Comparison of ENCODE assay signal across 14 cellular contexts in genomic region chr1:180250499-180250770, GRCh38. TPM values are rescaled to one million over a fixed set of nuclear protein-coding genes. Genes with fewer than 3 reads are reported as not detected.
A peak's percentile ranks its signal among the peaks of the same experiment; 100 is the strongest.
DNase-seq lines count a peak whose midpoint lies in the region; ATAC-seq and TF ChIP-seq lines count a peak whose summit lies in the region.
"Had no signal": no experiment of that assay in that cellular context is flagged by ENCODE, and none has a peak within 500 bp of the region (broad histone marks: within the 10 kb centered on the region; RNA-seq: fewer than 3 reads in every experiment).

No MANE protein-coding gene starts in this region.

- TF ChIP-seq CTCF in IMR-90 (conservative IDR thresholded peaks at IDR 0.05; ENCODE audit: low read depth, low read length), result no peak
- no peak for TF ChIP-seq CTCF in spleen (IDR thresholded peaks at IDR 0.05 in 8 of 11, conservative IDR thresholded peaks at IDR 0.05 in 3 of 11)

- no peak overlapping the region for H4K5ac ChIP-seq in IMR-90 (ENCODE audit: low read depth, low read length)

- H2BK5ac ChIP-seq in IMR-90 (ENCODE audit: low read depth, low read length, poor library complexity, severe bottlenecking), result no peak overlapping the region

- H2BK15ac ChIP-seq in IMR-90 (ENCODE audit: low read depth, low read length), result no peak overlapping the region

- intact Hi-C loops in IMR-90 (cut with micrococcal nuclease), result no loop called here
- intact Hi-C loops in spleen (cut with DNase I; ENCODE audit: low total_unique reads), result loop anchor here (10.0 kb wide), 2 partner anchors 164 to 224 kb away; no protein-coding TSS in a partner anchor

- no peak overlapping the region for H2AK5ac ChIP-seq in IMR-90 (ENCODE audit: low read depth, low read length)

- H3K9me3 ChIP-seq in IMR-90 (ENCODE audit: control insufficient read depth, insufficient read depth, low read length), result no peaks in the 10 kb centered on the region
- no peaks in the 10 kb centered on the region for H3K9me3 ChIP-seq in spleen
- H3K9me3 ChIP-seq: Caco-2 had no signal

- dilution Hi-C loops in IMR-90 (cut with HindIII; ENCODE audit: low sequenced_read_pairs, unreplicated experiment), result no loop called here

- H3K9me1 ChIP-seq in IMR-90 (ENCODE audit: insufficient read depth, low read length), result peaks cover 4% of the 10 kb centered on the region; the same call in 1 of the 2 replicates

- DNase-seq in H7 (peak; percentile 24), IMR-90 (no peak), spleen (peak; percentile 65)
- DNase-seq in central memory CD8-positive, alpha-beta T cell (ENCODE audit: low spot score in 2 of 2), result no peak
- no peak for DNase-seq in stimulated activated CD4-positive, alpha-beta T cell treated with anti-CD3 and anti-CD28 coated beads, Interleukin-2, amount 100 ng/mL, for 48 hours
- DNase-seq: AML-193; Caco-2; CD4-positive, alpha-beta T cell; H9 had no signal

- no peak overlapping the region for H4K8ac ChIP-seq in IMR-90 (ENCODE audit: low read depth in 2 of 2, low read length in 2 of 2)

- CTCF ChIA-PET in IMR-90 (lab: Yijun Ruan, JAX), result no interaction called here

- H2AFZ ChIP-seq in IMR-90 (replicated peaks; ENCODE audit: low read length, poor library complexity), result no peak overlapping the region
- H2AFZ ChIP-seq: GM23338 had no signal

- H3K27ac Mint-ChIP-seq in central memory CD8-positive, alpha-beta T cell (ENCODE audit: low read depth), result no peak overlapping the region
- H3K27ac Mint-ChIP-seq in activated T-helper 17 cell treated with anti-CD3 and anti-CD28 coated beads, Interleukin-2, amount 50 U/mL, for 72 hours, result no peak overlapping the region
- H3K27ac Mint-ChIP-seq: CD4-positive, alpha-beta T cell; GM23338 had no signal

- H3K27me3 ChIP-seq in H7 (ENCODE audit: control insufficient read depth, insufficient read depth, low read length) (no peaks in the 10 kb centered on the region), IMR-90 (ENCODE audit: control insufficient read depth, insufficient read depth, low read length) (peaks cover 7% of the 10 kb centered on the region; the same call in 1 of the 2 replicates), spleen (replicated peaks in 1 of 7) (peaks cover 0 to 43% (median 3%) of the 10 kb centered on the region in 7 donors)

- no peak overlapping the region for H3K4me3 ChIP-seq in H7 (ENCODE audit: insufficient read depth, low read depth, low read length)
- no peak overlapping the region for H3K4me3 ChIP-seq in IMR-90 (ENCODE audit: insufficient read depth, low read depth, low read length)
- H3K4me3 ChIP-seq in spleen, result no peak overlapping the region
- H3K4me3 ChIP-seq: GM23338 had no signal

- no peak overlapping the region for H4K91ac ChIP-seq in IMR-90 (ENCODE audit: insufficient read depth, low read depth, low read length)

- no peak overlapping the region for H3K4ac ChIP-seq in IMR-90 (ENCODE audit: low read depth, low read length)

- H3K9me3 Mint-ChIP-seq in central memory CD8-positive, alpha-beta T cell, result no peaks in the 10 kb centered on the region
- no peaks in the 10 kb centered on the region for H3K9me3 Mint-ChIP-seq in activated T-helper 17 cell treated with anti-CD3 and anti-CD28 coated beads, Interleukin-2, amount 50 U/mL, for 72 hours
- H3K9me3 Mint-ChIP-seq: CD4-positive, alpha-beta T cell; GM23338; H9 had no signal

- no peak overlapping the region for H3K4me2 ChIP-seq in IMR-90 (ENCODE audit: low read depth, low read length)

- no peak for TF ChIP-seq RAD21 in IMR-90 (IDR thresholded peaks at IDR 0.05; ENCODE audit: low read length)

- no peak overlapping the region for H3K56ac ChIP-seq in IMR-90 (ENCODE audit: extremely low read depth, insufficient read depth, low read length)

- no peak overlapping the region for H3K23ac ChIP-seq in IMR-90 (ENCODE audit: low read depth, low read length)

- H3K18ac ChIP-seq in IMR-90 (ENCODE audit: low read depth, low read length), result no peak overlapping the region

- no peak overlapping the region for H2BK20ac ChIP-seq in IMR-90 (ENCODE audit: low read depth, low read length)

- H3K36me3 Mint-ChIP-seq in central memory CD8-positive, alpha-beta T cell (ENCODE audit: insufficient read depth), result peaks cover 2% of the 10 kb centered on the region
- no peaks in the 10 kb centered on the region for H3K36me3 Mint-ChIP-seq in activated T-helper 17 cell treated with anti-CD3 and anti-CD28 coated beads, Interleukin-2, amount 50 U/mL, for 72 hours (ENCODE audit: low read depth)

- no peak for TF ChIP-seq POLR2A in IMR-90 (IDR thresholded peaks at IDR 0.05; ENCODE audit: low read depth, low read length)
- TF ChIP-seq POLR2A in spleen (IDR thresholded peaks at IDR 0.05), result no peak

- POLR2A ChIA-PET in IMR-90 (lab: Charles Lee; ENCODE audit: unreplicated experiment), result no interaction called here

- peak overlapping the region; percentile 52 for H3K4me3 Mint-ChIP-seq in central memory CD8-positive, alpha-beta T cell
- no peak overlapping the region for H3K4me3 Mint-ChIP-seq in activated T-helper 17 cell treated with anti-CD3 and anti-CD28 coated beads, Interleukin-2, amount 50 U/mL, for 72 hours
- H3K4me3 Mint-ChIP-seq: CD4-positive, alpha-beta T cell; GM23338; H9 had no signal

- BruUV-seq in IMR-90 (replicated peaks; lab: Mats Ljungman, UMichigan), result no TSS peak

- H3K79me1 ChIP-seq in IMR-90 (ENCODE audit: low read depth in 1 of 2, low read length in 2 of 2), result no peaks in the 10 kb centered on the region

- H3K9ac ChIP-seq in IMR-90 (ENCODE audit: low read depth, low read length), result no peak overlapping the region

- no peak for ATAC-seq in IMR-90 (ENCODE audit: low read depth)
- ATAC-seq in central memory CD8-positive, alpha-beta T cell (replicated peaks; ENCODE audit: extremely low read depth, poor library complexity, severe bottlenecking), result no peak
- no peak for ATAC-seq in GM18502 (IDR thresholded peaks at IDR 0.05; ENCODE audit: poor library complexity, unreplicated experiment)
- ATAC-seq in activated T-helper 17 cell treated with anti-CD3 and anti-CD28 coated beads, Interleukin-2, amount 50 U/mL, for 72 hours (replicated peaks), result no peak
- ATAC-seq: GM23338, HepG2 had no signal

- peaks cover 52% of the 10 kb centered on the region for H3K27me3 Mint-ChIP-seq in central memory CD8-positive, alpha-beta T cell
- H3K27me3 Mint-ChIP-seq in activated T-helper 17 cell treated with anti-CD3 and anti-CD28 coated beads, Interleukin-2, amount 50 U/mL, for 72 hours, result peaks cover 35% of the 10 kb centered on the region

- peak overlapping the region; percentile 18 for H2AK9ac ChIP-seq in IMR-90 (replicated peaks; ENCODE audit: low read depth, low read length, poor library complexity)

- H2BK120ac ChIP-seq in IMR-90 (ENCODE audit: low read depth, low read length), result no peak overlapping the region

- no peaks in the 10 kb centered on the region for H4K20me1 ChIP-seq in IMR-90 (ENCODE audit: insufficient read depth, low read length)

- H3K4me1 ChIP-seq in IMR-90 (ENCODE audit: control insufficient read depth, insufficient read depth, low read length), result peaks cover 4% of the 10 kb centered on the region; the same call in 1 of the 2 replicates
- peaks cover 0 to 17% (median 7%) of the 10 kb centered on the region in 6 donors for H3K4me1 ChIP-seq in spleen
- H3K4me1 ChIP-seq: Caco-2 had no signal

- H3K36me3 ChIP-seq in H7 (replicated peaks; ENCODE audit: control insufficient read depth, insufficient read depth, low read length) (no peaks in the 10 kb centered on the region), IMR-90 (ENCODE audit: control insufficient read depth, insufficient read depth, low read length) (no peaks in the 10 kb centered on the region), spleen (no peaks in the 10 kb centered on the region)

- H3K27ac ChIP-seq in IMR-90 (ENCODE audit: insufficient read depth, low read length) (no peak overlapping the region), spleen (no peak overlapping the region)
- H3K27ac ChIP-seq: C4-2B had no signal

- in situ Hi-C loops in IMR-90 (cut with MboI; ENCODE audit: low sequenced_read_pairs), result loop anchor here (5.0 to 25.0 kb wide), 3 partner anchors 167 to 912 kb away; no protein-coding TSS in a partner anchor

- peaks cover 10% of the 10 kb centered on the region for H3K4me1 Mint-ChIP-seq in central memory CD8-positive, alpha-beta T cell
- peaks cover 4% of the 10 kb centered on the region for H3K4me1 Mint-ChIP-seq in activated T-helper 17 cell treated with anti-CD3 and anti-CD28 coated beads, Interleukin-2, amount 50 U/mL, for 72 hours

- 73% methylated on average over 3 of the region's 7 CpGs; no CpG with 5 or more reads in 1 of the 2 experiments for WGBS in IMR-90 (ENCODE audit: extremely low coverage in 2 of 2, insufficient read length in 1 of 2), 2 experiments
- WGBS in spleen, 5 donors, result 64 to 95% (median 85%) methylated on average over 6 to 7 of the region's 7 CpGs

- no peak overlapping the region for H3K14ac ChIP-seq in IMR-90 (replicated peaks; ENCODE audit: low read depth, low read length)

TF ChIP-seq in IMR-90, 13 proteins besides CTCF, POLR2A, EP300 and RAD21 (continues in another document):
- TF ChIP-seq RCOR1 (IDR thresholded peaks at IDR 0.05; ENCODE audit: insufficient replicate concordance, low read length) (no peak), SMC3 (IDR thresholded peaks at IDR 0.05; ENCODE audit: low read depth, low read length) (no peak), USF2 (IDR thresholded peaks at IDR 0.05; ENCODE audit: low read depth, low read length) (no peak), MAZ (IDR thresholded peaks at IDR 0.05; ENCODE audit: borderline replicate concordance, low read depth, low read length) (no peak), MXI1 (IDR thresholded peaks at IDR 0.05; ENCODE audit: borderline replicate concordance, low read depth, low read length) (no peak), MAFK (IDR thresholded peaks at IDR 0.05; ENCODE audit: low read depth, low read length) (no peak), FOS (IDR thresholded peaks at IDR 0.05; ENCODE audit: low read depth, low read length) (no peak), CHD1 (IDR thresholded peaks at IDR 0.05; ENCODE audit: low read depth, low read length) (no peak), NFE2L2 (IDR thresholded peaks at IDR 0.05; ENCODE audit: low read depth, low read length) (no peak)

RNA-seq across cellular contexts. Expression of gene LHX4, which starts 20.4 kb away (rescaled TPM):
- 1.1 and 2.7 TPM in 2 replicates for total RNA-seq in H7 (2014; rRNA removed; shearing (Covaris generic))
- total RNA-seq in IMR-90 (2012; rRNA removed) (0.18 and 0.28 TPM in 2 replicates), spleen (1 to 10 TPM in 1 of 7 donors, under 1 TPM in 1, not detected in 5; 0.68 to 2.0 TPM)
- polyA plus RNA-seq in IMR-90 (2012; rRNA removed) (0.03 and 0.05 TPM in 2 replicates), spleen (under 1 TPM; 0.02 to 0.03 (median 0.02) TPM)
- 0.03 and 0.07 TPM in 2 replicates for polyA plus RNA-seq in IMR-90 (2012; cell fraction: cytosol; rRNA removed)
- 0.07 and 0.15 TPM in 2 replicates for polyA plus RNA-seq in IMR-90 (2012; cell fraction: nucleus; rRNA removed; ENCODE audit: low replicate concordance)
- under 1 TPM in 1 of 2 donors, not detected in 1; 0.40 TPM for total RNA-seq in activated T-helper 17 cell treated with anti-CD3 and anti-CD28 coated beads, Interleukin-2, amount 50 U/mL, for 72 hours

Comparison
In these comparisons a context has a peak if more than half of its experiments do, and no peak if none do; other contexts are left out.
1. DNase-seq: peak in H7 (single experiment) and spleen (single experiment); none in IMR-90 (single experiment), central memory CD8-positive, alpha-beta T cell (0 of 2) and stimulated activated CD4-positive, alpha-beta T cell treated with anti-CD3 and anti-CD28 coated beads, Interleukin-2, amount 100 ng/mL, for 48 hours (0 of 2).